24 cellular contexts compared by ENCODE assay signal in the genomic region with DNA sequence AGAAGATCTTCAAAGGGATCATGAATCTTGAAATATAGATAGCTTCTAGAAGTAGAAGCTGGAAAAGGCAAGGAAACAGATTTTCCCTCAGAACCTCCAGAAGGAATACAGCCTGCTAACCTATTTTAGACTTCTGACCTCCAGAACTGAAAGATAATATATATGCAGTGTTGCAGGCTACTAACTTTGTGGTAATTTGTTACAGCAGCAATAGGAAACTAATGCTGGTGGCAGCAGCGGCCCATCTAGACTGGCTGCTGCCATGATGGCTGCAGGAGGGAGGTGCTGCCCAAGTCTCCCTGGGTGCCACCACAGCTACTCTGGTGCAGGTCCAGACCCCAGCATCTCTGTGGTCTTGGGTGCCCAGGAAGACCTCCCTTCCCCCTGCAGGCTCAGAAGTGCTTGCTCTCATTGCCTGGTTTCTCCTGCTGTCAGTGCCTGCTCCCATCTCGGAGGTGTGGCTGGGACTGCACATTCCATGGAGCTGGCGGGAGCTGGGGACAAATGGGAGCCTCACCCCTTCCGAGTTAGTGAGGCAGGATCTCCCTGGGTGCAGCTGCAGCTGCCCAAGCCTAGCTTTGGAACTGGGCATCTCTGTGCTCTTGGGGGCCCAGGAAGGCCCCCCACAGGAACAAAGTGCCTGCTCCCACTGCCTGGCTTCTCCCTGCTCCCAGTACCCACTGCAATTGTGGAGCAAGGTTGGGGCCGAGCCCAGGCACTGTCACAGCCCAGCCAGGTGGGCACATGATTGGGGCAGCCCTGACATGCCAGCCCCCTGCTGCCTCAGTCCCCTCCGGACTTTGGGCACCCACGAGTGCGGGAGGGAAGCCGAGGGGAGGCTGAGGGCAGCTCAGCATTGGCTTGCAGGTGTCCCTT. TPM values are rescaled to one million over a fixed set of nuclear protein-coding genes. Genes with fewer than 3 reads are reported as not detected.
DNase-seq lines count a peak whose midpoint lies in the region; ATAC-seq, FAIRE-seq and TF ChIP-seq lines count a peak whose summit lies in the region.
"Had no signal": no experiment of that assay in that cellular context is flagged by ENCODE, and none has a peak within 500 bp of the region (broad histone marks: within the 10 kb centered on the region; RNA-seq: fewer than 3 reads in every experiment).

No MANE protein-coding gene starts in this region.

- TF ChIP-seq CTCF in HepG2 (CRISPR knock-in tag; IDR thresholded peaks at IDR 0.05) (no peak), right lobe of liver (IDR thresholded peaks at IDR 0.05) (no peak), osteoblast (IDR thresholded peaks at IDR 0.05; ENCODE audit: extremely low read depth, low read depth, low read length) (no peak), Caco-2 (IDR thresholded peaks at IDR 0.05; ENCODE audit: insufficient read depth in 1 of 2, low read depth in 1 of 2, low read length in 1 of 2, severe bottlenecking in 1 of 2, unreplicated experiment in 1 of 2) (no peak)

- H3K79me2 ChIP-seq in HepG2 (ENCODE audit: insufficient read depth, low read length) (no peaks in the 10 kb centered on the region), osteoblast (ENCODE audit: insufficient read depth, low read length) (no peaks in the 10 kb centered on the region)

- TF ChIP-seq EP300 in HepG2 (IDR thresholded peaks at IDR 0.05; ENCODE audit: low read depth in 2 of 2, low read length in 2 of 2), result no peak
- TF ChIP-seq EP300 in HepG2 (CRISPR knock-in tag; IDR thresholded peaks at IDR 0.05; ENCODE audit: borderline replicate concordance), result no peak

- H3K36me3 Mint-ChIP-seq in dendritic cell treated with granulocyte-macrophage colony-stimulating factor and Interleukin-4, amounts not matched to agents 40 ng/mL and 50 ng/mL, for 4 days (ENCODE audit: low read depth), result no peaks in the 10 kb centered on the region
- H3K36me3 Mint-ChIP-seq in Caco-2 (ENCODE audit: insufficient read depth, unreplicated experiment), result no peaks in the 10 kb centered on the region
- H3K36me3 Mint-ChIP-seq: CD4-positive, CD25-positive, alpha-beta regulatory T cell; CD8-positive, alpha-beta T cell had no signal

- no peaks in the 10 kb centered on the region for H3K9me3 ChIP-seq in HepG2 (ENCODE audit: low read length)
- no peaks in the 10 kb centered on the region for H3K9me3 ChIP-seq in right lobe of liver
- no peaks in the 10 kb centered on the region for H3K9me3 ChIP-seq in osteoblast (ENCODE audit: low read depth, low read length)
- H3K9me3 ChIP-seq in Caco-2, result no peaks in the 10 kb centered on the region

- DNase-seq in HepG2 (ENCODE audit: low spot score) (no peak), right lobe of liver (no peak), osteoblast (ENCODE audit: insufficient read length, low spot score, missing footprints) (peak; percentile 42), GM19239 (ENCODE audit: insufficient read length, low spot score) (no peak), Caco-2 (no peak)
- DNase-seq in stimulated activated CD4-positive, alpha-beta T cell treated with anti-CD3 and anti-CD28 coated beads, Interleukin-2, amount 100 ng/mL, for 48 hours, result no peak
- DNase-seq: CD4-positive, CD25-positive, alpha-beta regulatory T cell; CD8-positive, alpha-beta T cell; DMS 273 treated with DMSO at 0.1 percent for 48 hours; DMS79; GF-D8; GOT3; H7 had no signal

- CTCF ChIA-PET in HepG2 (lab: Yijun Ruan, JAX; ENCODE audit: low intra/inter-chr PET ratio, low total read pairs) (no interaction called here), Caco-2 (lab: Charles Lee) (no interaction called here)

- BruUV-seq in HepG2 (replicated peaks; lab: Mats Ljungman, UMichigan) (no TSS peak), Caco-2 (replicated peaks; lab: Mats Ljungman, UMichigan) (no TSS peak)

- H3K27me3 ChIP-seq in HepG2 (ENCODE audit: control insufficient read depth in 1 of 2, insufficient read depth in 2 of 2, low read length in 2 of 2) (no peaks in the 10 kb centered on the region), right lobe of liver (no peaks in the 10 kb centered on the region), osteoblast (ENCODE audit: insufficient read depth, low read length) (no peaks in the 10 kb centered on the region), Caco-2 (replicated peaks; ENCODE audit: control insufficient read depth, insufficient read depth, low read length) (no peaks in the 10 kb centered on the region)
- H3K27me3 ChIP-seq: BLaER1 had no signal

- TF ChIP-seq RAD21 in HepG2 (CRISPR knock-in tag; IDR thresholded peaks at IDR 0.05), result no peak

- in situ Hi-C loops in HepG2 (cut with HindIII; ENCODE audit: extremely low pct_ligation_motif_present, low pct_unique_long_range_greater_than_20kb), result no loop called here

- H3K4me2 ChIP-seq in HepG2 (ENCODE audit: low read depth, low read length) (peak overlapping the region; percentile 89), osteoblast (ENCODE audit: insufficient read depth, low read length) (no peak overlapping the region)

- peak overlapping the region; percentile 21 for H2AFZ ChIP-seq in HepG2 (ENCODE audit: low read length)
- H2AFZ ChIP-seq in osteoblast (ENCODE audit: low read length), result no peak overlapping the region

- peak overlapping the region; percentile 34 for H3K27ac Mint-ChIP-seq in dendritic cell treated with granulocyte-macrophage colony-stimulating factor and Interleukin-4, amounts not matched to agents 40 ng/mL and 50 ng/mL, for 4 days
- H3K27ac Mint-ChIP-seq in Caco-2 (ENCODE audit: unreplicated experiment), result no peak overlapping the region
- H3K27ac Mint-ChIP-seq: B cell; CD4-positive, CD25-positive, alpha-beta regulatory T cell; CD8-positive, alpha-beta T cell had no signal

- H3K9ac ChIP-seq in HepG2 (ENCODE audit: insufficient read depth, low read depth, low read length), result peak overlapping the region; percentile 50; the same call in 1 of the 2 replicates
- H3K9ac ChIP-seq: BLaER1 had no signal

- POLR2A ChIA-PET in HepG2 (lab: Yijun Ruan, JAX) (interaction anchor here (0.6 to 1.7 kb wide), 4 partner anchors 18 to 258 kb away, joined by 3 to 8 read pairs (median 6); a partner anchor contains a TSS), Caco-2 (lab: Charles Lee) (no interaction called here)

- TF ChIP-seq POLR2A in HepG2 (IDR thresholded peaks at IDR 0.05; ENCODE audit: insufficient read depth in 1 of 2, low read depth in 2 of 2, low read length in 2 of 2), result no peak
- no peak for TF ChIP-seq POLR2A in right lobe of liver (IDR thresholded peaks at IDR 0.05)

- H3K9me3 Mint-ChIP-seq in dendritic cell treated with granulocyte-macrophage colony-stimulating factor and Interleukin-4, amounts not matched to agents 40 ng/mL and 50 ng/mL, for 4 days, result no peaks in the 10 kb centered on the region
- H3K9me3 Mint-ChIP-seq in Caco-2 (ENCODE audit: unreplicated experiment), result peaks cover 12% of the 10 kb centered on the region
- H3K9me3 Mint-ChIP-seq: CD4-positive, CD25-positive, alpha-beta regulatory T cell; CD8-positive, alpha-beta T cell had no signal

- FAIRE-seq in HepG2 (lab: Jason Lieb, UNC) (no peak), GM19239 (lab: Jason Lieb, UNC) (no peak)
- FAIRE-seq: A204.1, D721Med, GM12891, GM18507 had no signal

- ATAC-seq in HepG2 (peak; percentile 87), right lobe of liver (no peak), GM18519 (IDR thresholded peaks at IDR 0.05; ENCODE audit: low FRiP score, unreplicated experiment) (no peak)
- ATAC-seq: CD8-positive, alpha-beta T cell; HCT116 had no signal

- WGBS in HepG2 (ENCODE audit: low lambda C conversion rate), result 19% methylated on average over 4 of the region's 9 CpGs
- no CpG with 5 or more reads among the region's 9 CpGs for WGBS in right lobe of liver (ENCODE audit: insufficient coverage, low coverage, low lambda C conversion rate, missing lambda C conversion rate)

- H3K27ac ChIP-seq in HepG2 (ENCODE audit: extremely low read length, insufficient read depth, low read length) (no peak overlapping the region), right lobe of liver (no peak overlapping the region), osteoblast (ENCODE audit: low read depth, low read length) (no peak overlapping the region)
- H3K27ac ChIP-seq: 22Rv1, BLaER1, C4-2B had no signal

- peak overlapping the region; percentile 34 to 61 (median 49) for H3K4me3 ChIP-seq in HepG2 (replicated peaks in 1 of 3; ENCODE audit: insufficient read depth in 1 of 3, low read depth in 2 of 3, low read length in 3 of 3)
- no peak overlapping the region for H3K4me3 ChIP-seq in right lobe of liver
- H3K4me3 ChIP-seq in osteoblast (ENCODE audit: insufficient read depth, low read length), result no peak overlapping the region
- no peak overlapping the region for H3K4me3 ChIP-seq in Caco-2 (ENCODE audit: low read depth, low read length)
- H3K4me3 ChIP-seq: BLaER1 had no signal

- H3K4me1 ChIP-seq in HepG2 (ENCODE audit: insufficient read depth, low read length), result peaks cover 35% of the 10 kb centered on the region
- no peaks in the 10 kb centered on the region for H3K4me1 ChIP-seq in right lobe of liver
- H3K4me1 ChIP-seq in osteoblast (ENCODE audit: insufficient read depth, low read length), result no peaks in the 10 kb centered on the region
- no peaks in the 10 kb centered on the region for H3K4me1 ChIP-seq in Caco-2

- no peaks in the 10 kb centered on the region for H4K20me1 ChIP-seq in HepG2 (ENCODE audit: insufficient read depth, low read length)
- H4K20me1 ChIP-seq in osteoblast (ENCODE audit: insufficient read depth, low read length), result no peaks in the 10 kb centered on the region
- H4K20me1 ChIP-seq: BLaER1 had no signal

- no peak overlapping the region for H3K4me3 Mint-ChIP-seq in dendritic cell treated with granulocyte-macrophage colony-stimulating factor and Interleukin-4, amounts not matched to agents 40 ng/mL and 50 ng/mL, for 4 days
- no peak overlapping the region for H3K4me3 Mint-ChIP-seq in Caco-2 (ENCODE audit: unreplicated experiment)
- H3K4me3 Mint-ChIP-seq: B cell; CD4-positive, CD25-positive, alpha-beta regulatory T cell; CD8-positive, alpha-beta T cell had no signal

- H3K36me3 ChIP-seq in HepG2 (replicated peaks in 1 of 2; ENCODE audit: control insufficient read depth in 1 of 2, insufficient read depth in 2 of 2, low read length in 2 of 2), result no peaks in the 10 kb centered on the region
- no peaks in the 10 kb centered on the region for H3K36me3 ChIP-seq in right lobe of liver
- H3K36me3 ChIP-seq in osteoblast (ENCODE audit: insufficient read depth, low read length), result no peaks in the 10 kb centered on the region
- no peaks in the 10 kb centered on the region for H3K36me3 ChIP-seq in Caco-2 (ENCODE audit: control insufficient read depth, insufficient read depth, low read length)
- H3K36me3 ChIP-seq: BLaER1 had no signal

- intact Hi-C loops in HepG2 (cut with micrococcal nuclease; ENCODE audit: unreplicated experiment) (loop anchor here (10.0 kb wide), 2 partner anchors 123 to 423 kb away; no protein-coding TSS in a partner anchor), right lobe of liver (cut with DNase I) (no loop called here), Caco-2 (cut with micrococcal nuclease; ENCODE audit: unreplicated experiment) (loop anchor here (10.0 kb wide), 1 partner anchor 203 kb away; a partner anchor contains a TSS)
- intact Hi-C loops in dendritic cell treated with granulocyte-macrophage colony-stimulating factor and Interleukin-4, amounts not matched to agents 40 ng/mL and 50 ng/mL, for 4 days (cut with micrococcal nuclease), result no loop called here

- no peaks in the 10 kb centered on the region for H3K4me1 Mint-ChIP-seq in dendritic cell treated with granulocyte-macrophage colony-stimulating factor and Interleukin-4, amounts not matched to agents 40 ng/mL and 50 ng/mL, for 4 days (ENCODE audit: low read depth)
- H3K4me1 Mint-ChIP-seq in Caco-2 (ENCODE audit: low read depth, unreplicated experiment), result no peaks in the 10 kb centered on the region
- H3K4me1 Mint-ChIP-seq: B cell; CD4-positive, CD25-positive, alpha-beta regulatory T cell had no signal

- H3K27me3 Mint-ChIP-seq in dendritic cell treated with granulocyte-macrophage colony-stimulating factor and Interleukin-4, amounts not matched to agents 40 ng/mL and 50 ng/mL, for 4 days, result no peaks in the 10 kb centered on the region
- peaks cover 5% of the 10 kb centered on the region for H3K27me3 Mint-ChIP-seq in Caco-2 (ENCODE audit: insufficient read depth, unreplicated experiment)

RNA-seq across cellular contexts. Expression of a gene that starts 18.1 kb away (rescaled TPM):
- total RNA-seq in HepG2 (2016; rRNA removed; fragmentation: Illumina TruSeq; extraction: Trizol), result 84.1 and 112 TPM in 2 replicates
- total RNA-seq in HepG2 (2016; cell fraction: cytosol; rRNA removed; fragmentation: Illumina TruSeq; extraction: Trizol; ENCODE audit: low read depth), result 8.0 and 11.9 TPM in 2 replicates
- 79.7 and 118 TPM in 2 replicates for total RNA-seq in HepG2 (2016; cell fraction: insoluble cytoplasmic fraction; rRNA removed; fragmentation: Illumina TruSeq; extraction: Trizol)
- 26.2 and 31.6 TPM in 2 replicates for total RNA-seq in HepG2 (2016; cell fraction: membrane; rRNA removed; fragmentation: Illumina TruSeq; extraction: Trizol)
- 146 and 156 TPM in 2 replicates for total RNA-seq in HepG2 (2016; cell fraction: nucleus; rRNA removed; fragmentation: Illumina TruSeq; extraction: Trizol)
- polyA plus RNA-seq in HepG2 (2011; rRNA removed), result 34.6 and 43.2 TPM in 2 replicates
- 13.5 and 21.7 TPM in 2 replicates for polyA plus RNA-seq in HepG2 (2011; cell fraction: cytosol; rRNA removed)
- polyA plus RNA-seq in HepG2 (2011; cell fraction: nucleus; rRNA removed), result 32.8 and 36.0 TPM in 2 replicates
- 26.1 and 33.7 TPM in 2 replicates for polyA plus RNA-seq in HepG2 (2012)
- polyA plus RNA-seq in HepG2 (2016; cell fraction: cytosol; fragmentation: Illumina TruSeq; extraction: Trizol; ENCODE audit: low read depth), result 3.1 TPM in 2 replicates
- polyA plus RNA-seq in HepG2 (2016; cell fraction: insoluble cytoplasmic fraction; fragmentation: Illumina TruSeq; extraction: Trizol; ENCODE audit: low read depth), result 70.6 and 78.0 TPM in 2 replicates
- 10.7 and 12.9 TPM in 2 replicates for polyA plus RNA-seq in HepG2 (2016; cell fraction: membrane; fragmentation: Illumina TruSeq; extraction: Trizol; ENCODE audit: low read depth)
- 109 and 125 TPM in 2 replicates for polyA plus RNA-seq in HepG2 (2016; cell fraction: nucleus; fragmentation: Illumina TruSeq; extraction: Trizol; ENCODE audit: insufficient read depth, low read depth)
- 85.4 and 100 TPM in 2 replicates for polyA minus RNA-seq in HepG2 (2011; rRNA and poly(A)+ RNA removed; ENCODE audit: low replicate concordance)
- 37.2 and 51.3 TPM in 2 replicates for polyA minus RNA-seq in HepG2 (2011; cell fraction: cytosol; rRNA and poly(A)+ RNA removed)
- 204 and 205 TPM in 2 replicates for polyA minus RNA-seq in HepG2 (2011; cell fraction: nucleus; rRNA and poly(A)+ RNA removed)
- total RNA-seq in right lobe of liver, result 10 to 100 TPM; 11.5 to 26.1 (median 18.5) TPM
- 54.3 and 55.1 TPM in 2 replicates for total RNA-seq in osteoblast
- 6.4 and 7.7 TPM in 2 replicates for total RNA-seq in Caco-2 (2022)

Comparison
In these comparisons a context has a peak if more than half of its experiments do, and no peak if none do; other contexts are left out.
1. H3K4me3 ChIP-seq: peak in HepG2 (3 of 3); none in right lobe of liver (0 of 3), osteoblast (single experiment) and Caco-2 (single experiment).
2. intact Hi-C loops: an anchor here in HepG2 (10.0 kb wide) and Caco-2 (10.0 kb wide); none called in right lobe of liver and dendritic cell treated with granulocyte-macrophage colony-stimulating factor and Interleukin-4, amounts not matched to agents 40 ng/mL and 50 ng/mL, for 4 days.